In genomic region chr16:88706965-88707871, GRCh38 we compare ENCODE assay signal across 3 cellular contexts.
TF ChIP-seq lines count a peak whose summit lies in the region.

No MANE protein-coding gene starts in this region.

TF ChIP-seq in A549, 52 proteins besides CTCF, POLR2A, EP300 and RAD21:
- TF ChIP-seq HOXA7 (CRISPR knock-in tag; IDR thresholded peaks at IDR 0.05) (no peak), E2F6 (IDR thresholded peaks at IDR 0.05; ENCODE audit: borderline replicate concordance, low read depth) (no peak), SMC3 (IDR thresholded peaks at IDR 0.05) (no peak), MYC (IDR thresholded peaks at IDR 0.05; ENCODE audit: borderline replicate concordance, low read length) (no peak), MAZ (IDR thresholded peaks at IDR 0.05; ENCODE audit: borderline replicate concordance, low read depth, low read length) (no peak), JUNB (IDR thresholded peaks at IDR 0.05) (no peak), KDM5A (IDR thresholded peaks at IDR 0.05) (no peak), KDM1A (IDR thresholded peaks at IDR 0.05; ENCODE audit: low read depth) (no peak), RNF2 (IDR thresholded peaks at IDR 0.05; ENCODE audit: borderline replicate concordance, low read depth) (no peak), MAX (IDR thresholded peaks at IDR 0.05) (no peak), ZSCAN20 (CRISPR knock-in tag; IDR thresholded peaks at IDR 0.05) (no peak), BHLHE40 (IDR thresholded peaks at IDR 0.05; ENCODE audit: low read depth, low read length) (no peak), RCOR1 (IDR thresholded peaks at IDR 0.05; ENCODE audit: low read depth, low read length) (no peak), ZC3H11A (IDR thresholded peaks at IDR 0.05) (no peak)
- TF ChIP-seq, protein P1, sequence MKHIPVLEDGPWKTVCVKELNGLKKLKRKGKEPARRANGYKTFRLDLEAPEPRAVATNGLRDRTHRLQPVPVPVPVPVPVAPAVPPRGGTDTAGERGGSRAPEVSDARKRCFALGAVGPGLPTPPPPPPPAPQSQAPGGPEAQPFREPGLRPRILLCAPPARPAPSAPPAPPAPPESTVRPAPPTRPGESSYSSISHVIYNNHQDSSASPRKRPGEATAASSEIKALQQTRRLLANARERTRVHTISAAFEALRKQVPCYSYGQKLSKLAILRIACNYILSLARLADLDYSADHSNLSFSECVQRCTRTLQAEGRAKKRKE (CRISPR knock-in tag; IDR thresholded peaks at IDR 0.05; ENCODE audit: low read depth): no peak
- TF ChIP-seq, protein P2, sequence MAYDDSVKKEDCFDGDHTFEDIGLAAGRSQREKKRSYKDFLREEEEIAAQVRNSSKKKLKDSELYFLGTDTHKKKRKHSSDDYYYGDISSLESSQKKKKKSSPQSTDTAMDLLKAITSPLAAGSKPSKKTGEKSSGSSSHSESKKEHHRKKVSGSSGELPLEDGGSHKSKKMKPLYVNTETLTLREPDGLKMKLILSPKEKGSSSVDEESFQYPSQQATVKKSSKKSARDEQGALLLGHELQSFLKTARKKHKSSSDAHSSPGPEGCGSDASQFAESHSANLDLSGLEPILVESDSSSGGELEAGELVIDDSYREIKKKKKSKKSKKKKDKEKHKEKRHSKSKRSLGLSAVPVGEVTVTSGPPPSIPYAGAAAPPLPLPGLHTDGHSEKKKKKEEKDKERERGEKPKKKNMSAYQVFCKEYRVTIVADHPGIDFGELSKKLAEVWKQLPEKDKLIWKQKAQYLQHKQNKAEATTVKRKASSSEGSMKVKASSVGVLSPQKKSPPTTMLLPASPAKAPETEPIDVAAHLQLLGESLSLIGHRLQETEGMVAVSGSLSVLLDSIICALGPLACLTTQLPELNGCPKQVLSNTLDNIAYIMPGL (CRISPR knock-in tag; IDR thresholded peaks at IDR 0.05; ENCODE audit: borderline replicate concordance): no peak

TF ChIP-seq in K562, 482 proteins besides CTCF, POLR2A, EP300 and RAD21:
- TF ChIP-seq CCNT2 (IDR thresholded peaks at IDR 0.05; ENCODE audit: borderline replicate concordance, extremely low read depth, insufficient read length, low read depth, low read length): no peak
- TF ChIP-seq SMARCA4 (IDR thresholded peaks at IDR 0.05): no peak
- TF ChIP-seq CREB5 (CRISPR knock-in tag; IDR thresholded peaks at IDR 0.05): no peak
- no peak for TF ChIP-seq MTA2 (IDR thresholded peaks at IDR 0.05; ENCODE audit: low read depth)
- TF ChIP-seq SNIP1 (IDR thresholded peaks at IDR 0.05; ENCODE audit: low read depth): no peak
- TF ChIP-seq CBX8 (IDR thresholded peaks at IDR 0.05; ENCODE audit: borderline replicate concordance, extremely low read depth, low read depth, low read length, poor library complexity, severe bottlenecking): no peak
- no peak for TF ChIP-seq FOXK2 (conservative IDR thresholded peaks at IDR 0.05 in 1 of 2, IDR thresholded peaks at IDR 0.05 in 1 of 2; ENCODE audit: low read depth in 2 of 2)
- TF ChIP-seq FOXP1 (CRISPR knock-in tag; IDR thresholded peaks at IDR 0.05): 0 out of 2 replicates have a peak, but pooled peaks have one; percentile 52
- peak in 1 of 3 experiments; percentile 30 for TF ChIP-seq YY1 (IDR thresholded peaks at IDR 0.05; ENCODE audit: borderline replicate concordance in 1 of 3, control insufficient read depth in 1 of 3, extremely low read depth in 1 of 3, insufficient read depth in 3 of 3, insufficient read length in 1 of 3, insufficient replicate concordance in 2 of 3, low read depth in 1 of 3, low read length in 2 of 3)
- TF ChIP-seq NFIC (IDR thresholded peaks at IDR 0.05): peak; percentile 56
- TF ChIP-seq USF1 (CRISPR knock-in tag; IDR thresholded peaks at IDR 0.05): peak; percentile 36; the same call in 1 of the 2 replicates
- TF ChIP-seq ZNF316 (IDR thresholded peaks at IDR 0.05): 0 out of 2 replicates have a peak, but pooled peaks have one; percentile 29
- 0 out of 2 replicates have a peak, but pooled peaks have one; percentile 51 for TF ChIP-seq ZNF143 (CRISPR knock-in tag; IDR thresholded peaks at IDR 0.05)
- no peak for TF ChIP-seq SMARCE1 (IDR thresholded peaks at IDR 0.05)
- TF ChIP-seq ZNF766 (CRISPR knock-in tag; conservative IDR thresholded peaks at IDR 0.05): no peak
- TF ChIP-seq SMAD3 (CRISPR knock-in tag; conservative IDR thresholded peaks at IDR 0.05): no peak

TF ChIP-seq in HEK293T, 16 proteins besides CTCF, POLR2A, EP300 and RAD21:
- no peak for TF ChIP-seq LEF1 (IDR thresholded peaks at IDR 0.05; ENCODE audit: borderline replicate concordance)
- TF ChIP-seq ZNF384 (IDR thresholded peaks at IDR 0.05): no peak
- no peak for TF ChIP-seq FOXA1 (IDR thresholded peaks at IDR 0.05)
- TF ChIP-seq BHLHE40 (IDR thresholded peaks at IDR 0.05; ENCODE audit: borderline replicate concordance): no peak
- no peak for TF ChIP-seq FOXM1 (IDR thresholded peaks at IDR 0.05; ENCODE audit: borderline replicate concordance)
- no peak for TF ChIP-seq HDGF (IDR thresholded peaks at IDR 0.05; ENCODE audit: borderline replicate concordance)
- no peak for TF ChIP-seq ELF4 (IDR thresholded peaks at IDR 0.05)
- no peak for TF ChIP-seq L3MBTL2 (conservative IDR thresholded peaks at IDR 0.05)
- no peak for TF ChIP-seq CTBP1 (IDR thresholded peaks at IDR 0.05; ENCODE audit: borderline replicate concordance)
- TF ChIP-seq ARNT (IDR thresholded peaks at IDR 0.05): no peak
